ENCODE assay signal across 19 cellular contexts in genomic region chr9:629136-629535, GRCh38.
A peak's percentile ranks its signal among the peaks of the same experiment; 100 is the strongest.
DNase-seq lines count a peak whose midpoint lies in the region; ATAC-seq and TF ChIP-seq lines count a peak whose summit lies in the region.
"Had no signal": no experiment of that assay in that cellular context is flagged by ENCODE, and none has a peak within 500 bp of the region (broad histone marks: within the 10 kb centered on the region; RNA-seq: fewer than 3 reads in every experiment).

No MANE protein-coding gene starts in this region.

- H3K9me3 ChIP-seq in DND-41 (ENCODE audit: insufficient read depth, low read length, severe bottlenecking), result peaks cover 8% of the 10 kb centered on the region

- ATAC-seq in DND-41 (ENCODE audit: insufficient read depth, low read depth) (peak; percentile 67), SK-N-SH treated with all-trans-retinoic acid at 6 μM for 48 hours (no peak)
- ATAC-seq: heart right ventricle, K562, left ventricle myocardium superior, mucosa of descending colon had no signal

- peak; percentile 57 for DNase-seq in DND-41
- peak; percentile 79 for DNase-seq in LHCN-M2 (ENCODE audit: low read depth)
- DNase-seq in coronary artery (ENCODE audit: low spot score), result no peak
- peak; percentile 15 for DNase-seq in retina
- no peak for DNase-seq in epidermal melanocyte (ENCODE audit: insufficient read length, low spot score)
- DNase-seq in mucosa of gallbladder (ENCODE audit: low spot score), result no peak
- DNase-seq: CD4-positive, alpha-beta T cell; DMS 273 treated with DMSO at 0.1 percent for 48 hours; GF-D8; heart right ventricle; immature natural killer cell; left ventricle myocardium superior; NCI-H1092; NCI-H2081; NCI-H524 treated with DMSO at 0.1 percent for 48 hours; stimulated activated CD4-positive, alpha-beta T cell treated with anti-CD3 and anti-CD28 coated beads, Interleukin-12 subunit alpha, Interleukin-12 subunit beta, amount 100 ng/mL, for 4 hours had no signal

- H3K9ac ChIP-seq in DND-41 (ENCODE audit: low read depth, low read length), result peak overlapping the region; percentile 42

- H3K4me1 ChIP-seq in DND-41 (ENCODE audit: insufficient read depth, low read length), result peaks cover 51% of the 10 kb centered on the region

- no peaks in the 10 kb centered on the region for H3K27me3 ChIP-seq in DND-41 (ENCODE audit: insufficient read depth, low read length, poor library complexity)
- H3K27me3 ChIP-seq: heart right ventricle had no signal

- H3K27ac ChIP-seq in DND-41 (ENCODE audit: low read length) (peak overlapping the region; percentile 98), coronary artery (peak overlapping the region; percentile 14 to 87)

- H3K79me2 ChIP-seq in DND-41 (ENCODE audit: insufficient read depth, low read length), result peaks cover 3% of the 10 kb centered on the region; the same call in 1 of the 2 replicates

- H3K36me3 ChIP-seq in DND-41 (ENCODE audit: insufficient read depth, low read length), result no peaks in the 10 kb centered on the region
- H3K36me3 ChIP-seq: heart right ventricle had no signal

- H2AFZ ChIP-seq in DND-41 (ENCODE audit: low read depth, low read length), result no peak overlapping the region

- H3K4me3 ChIP-seq in DND-41 (ENCODE audit: low read depth in 1 of 2, low read length in 2 of 2) (no peak overlapping the region), coronary artery (no peak overlapping the region)
- H3K4me3 ChIP-seq: heart right ventricle, K562, mucosa of descending colon had no signal

- no peaks in the 10 kb centered on the region for H4K20me1 ChIP-seq in DND-41 (ENCODE audit: insufficient read depth, low read length)

- TF ChIP-seq CTCF in DND-41 (IDR thresholded peaks at IDR 0.05; ENCODE audit: borderline replicate concordance, extremely low read depth, low read length, poor library complexity, severe bottlenecking) (no peak), coronary artery (IDR thresholded peaks at IDR 0.05) (no peak)

- H3K4me2 ChIP-seq in DND-41 (ENCODE audit: insufficient read depth, low read length), result peak overlapping the region; percentile 54

TF ChIP-seq in SK-N-SH treated with all-trans-retinoic acid at 6 μM for 48 hours, 23 proteins besides CTCF, POLR2A, EP300 and RAD21:
- TF ChIP-seq ZNF8 (CRISPR knock-in tag; IDR thresholded peaks at IDR 0.05), result no peak
- no peak for TF ChIP-seq ZNF70 (CRISPR knock-in tag; IDR thresholded peaks at IDR 0.05)
- TF ChIP-seq BACH2 (CRISPR knock-in tag; IDR thresholded peaks at IDR 0.05; ENCODE audit: borderline replicate concordance), result no peak
- no peak for TF ChIP-seq CSDC2 (CRISPR knock-in tag; IDR thresholded peaks at IDR 0.05)
- no peak for TF ChIP-seq ZC3H10 (CRISPR knock-in tag; IDR thresholded peaks at IDR 0.05)
- TF ChIP-seq CSRNP3 (CRISPR knock-in tag; IDR thresholded peaks at IDR 0.05), result no peak
- TF ChIP-seq TOX (CRISPR knock-in tag; IDR thresholded peaks at IDR 0.05; ENCODE audit: borderline replicate concordance), result no peak
- TF ChIP-seq TCF4 (CRISPR knock-in tag; IDR thresholded peaks at IDR 0.05; ENCODE audit: borderline replicate concordance), result no peak
- no peak for TF ChIP-seq ZFP3 (CRISPR knock-in tag; IDR thresholded peaks at IDR 0.05)

Comparison
In these comparisons a context has a peak if more than half of its experiments do, and no peak if none do; other contexts are left out.
1. DNase-seq: peak in DND-41 (single experiment), LHCN-M2 (single experiment) and retina (single experiment); none in coronary artery (single experiment), epidermal melanocyte (single experiment) and mucosa of gallbladder (single experiment).